Comparison of ENCODE assay signal across 9 cellular contexts in genomic region chr6:36609582-36609981, GRCh38. TPM values are rescaled to one million over a fixed set of nuclear protein-coding genes. Genes with fewer than 3 reads are reported as not detected.
DNase-seq lines count a peak whose midpoint lies in the region; ATAC-seq and TF ChIP-seq lines count a peak whose summit lies in the region.
"Had no signal": no experiment of that assay in that cellular context is flagged by ENCODE, and none has a peak within 500 bp of the region (broad histone marks: within the 10 kb centered on the region; RNA-seq: fewer than 3 reads in every experiment).

No MANE protein-coding gene starts in this region.

- TF ChIP-seq CTCF in PC-9 (conservative IDR thresholded peaks at IDR 0.05) (no peak), endothelial cell (IDR thresholded peaks at IDR 0.05; ENCODE audit: unreplicated experiment) (no peak), psoas muscle (IDR thresholded peaks at IDR 0.05) (no peak)

- POLR2A ChIA-PET in PC-9 (lab: Charles Lee; ENCODE audit: unreplicated experiment) (no interaction called here), HEK293T (lab: Yijun Ruan, JAX) (interaction anchor here (1.5 to 2.2 kb wide), 2 partner anchors 11 to 186 kb away, joined by 3 to 10 read pairs; no protein-coding TSS in a partner anchor)

- 95 to 99% (median 99%) methylated on average over 3 of the region's 3 CpGs for WGBS in psoas muscle, 3 donors

- H3K36me3 ChIP-seq in PC-9 (ENCODE audit: low read depth) (peaks cover 31% of the 10 kb centered on the region), psoas muscle (ENCODE audit: insufficient read depth in 1 of 2, low read depth in 1 of 2) (peaks cover 8 to 83% of the 10 kb centered on the region in 2 donors)

- H3K4me1 ChIP-seq in PC-9 (replicated peaks; ENCODE audit: insufficient read depth) (0 out of 2 replicates have a peak, but pooled peaks cover 4% of the 10 kb centered on the region), psoas muscle (peaks cover 49% of the 10 kb centered on the region)

- DNase-seq in PC-9 (no peak), endothelial cell (ENCODE audit: low spot score) (no peak), psoas muscle (no peak), HEK293T (ENCODE audit: extremely low spot score) (no peak), substantia nigra (lab: John Stamatoyannopoulos, UW) (no peak), NCI-H2171 (lab: John Stamatoyannopoulos, UW) (no peak)
- DNase-seq: activated T-cell treated with anti-CD3 and anti-CD28 coated beads, Interleukin-2, amount 50 U/mL, for 4 hours; effector CD4-positive, alpha-beta T cell had no signal

- peaks cover 15% of the 10 kb centered on the region for H3K79me2 ChIP-seq in PC-9 (ENCODE audit: low read depth)

- H3K9me3 Mint-ChIP-seq in endothelial cell (ENCODE audit: unreplicated experiment) = no peaks in the 10 kb centered on the region
- H3K9me3 Mint-ChIP-seq: activated T-cell treated with anti-CD3 and anti-CD28 coated beads, Interleukin-2, amount 50 U/mL, for 4 hours had no signal

- peaks cover 96% of the 10 kb centered on the region for H3F3A ChIP-seq in PC-9 (ENCODE audit: insufficient read depth, low read depth)

- H3K27me3 ChIP-seq in PC-9 (ENCODE audit: insufficient read depth, low read depth) = no peaks in the 10 kb centered on the region
- no peaks in the 10 kb centered on the region for H3K27me3 ChIP-seq in psoas muscle (ENCODE audit: insufficient read depth in 3 of 3, low read length in 2 of 3)

- peak overlapping the region; percentile 25 for H3K4me3 Mint-ChIP-seq in endothelial cell (ENCODE audit: unreplicated experiment)
- H3K4me3 Mint-ChIP-seq: activated T-cell treated with anti-CD3 and anti-CD28 coated beads, Interleukin-2, amount 50 U/mL, for 4 hours had no signal

- H3K4me3 ChIP-seq in PC-9 (no peak overlapping the region), psoas muscle (no peak overlapping the region)

- peaks cover 4% of the 10 kb centered on the region for H3K27me3 Mint-ChIP-seq in endothelial cell (ENCODE audit: unreplicated experiment)

- peak; percentile 19 for TF ChIP-seq POLR2A in GM15510 (IDR thresholded peaks at IDR 0.05; ENCODE audit: borderline replicate concordance, extremely low read depth, insufficient read length)

- no TSS peak for BruUV-seq in PC-9 (replicated peaks; lab: Mats Ljungman, UMichigan)

- peak in 1 of 4 donors; percentile 2 for ATAC-seq in psoas muscle
- ATAC-seq: activated T-cell treated with anti-CD3 and anti-CD28 coated beads, Interleukin-2, amount 50 U/mL, for 4 hours had no signal

- no peak overlapping the region for H2AFZ ChIP-seq in PC-9

- peaks cover 37% of the 10 kb centered on the region for H3K36me3 Mint-ChIP-seq in endothelial cell (ENCODE audit: low read depth, unreplicated experiment)

- CTCF ChIA-PET in PC-9 (lab: Charles Lee) (interaction anchor here (0.6 kb wide), 3 partner anchors 56 to 97 kb away, joined by 3 to 6 read pairs (median 5); no protein-coding TSS in a partner anchor), HEK293T (lab: Yijun Ruan, JAX) (interaction anchor here (0.7 kb wide), 1 partner anchor 81 kb away, joined by 6 read pairs; no protein-coding TSS in a partner anchor)

- H3K9me3 ChIP-seq in PC-9 (ENCODE audit: insufficient read depth, low read depth) (no peaks in the 10 kb centered on the region), psoas muscle (no peaks in the 10 kb centered on the region)

- intact Hi-C loops in PC-9 (cut with micrococcal nuclease; ENCODE audit: unreplicated experiment) = no loop called here
- intact Hi-C loops in psoas muscle (cut with DNase I) = no loop called here

- H3K9me2 ChIP-seq in PC-9 (ENCODE audit: insufficient read depth) = no peaks in the 10 kb centered on the region

- peak overlapping the region; percentile 42 for H3K27ac Mint-ChIP-seq in endothelial cell (ENCODE audit: unreplicated experiment)

- peaks cover 49% of the 10 kb centered on the region for H4K20me1 ChIP-seq in PC-9 (ENCODE audit: insufficient read depth)

- 0 out of 2 replicates have a peak overlapping the region, but pooled peaks have one; percentile 3 for H3K27ac ChIP-seq in PC-9
- peak overlapping the region; percentile 76 for H3K27ac ChIP-seq in psoas muscle
- no peak overlapping the region for H3K27ac ChIP-seq in substantia nigra (ENCODE audit: low read depth, low read length, poor library complexity, severe bottlenecking)

- peaks cover 2% of the 10 kb centered on the region for H3K4me1 Mint-ChIP-seq in endothelial cell (ENCODE audit: unreplicated experiment)

- H3K4me2 ChIP-seq in PC-9 = no peak overlapping the region

TF ChIP-seq in HEK293T, 16 proteins besides CTCF, POLR2A, EP300 and RAD21:
- TF ChIP-seq LEF1 (IDR thresholded peaks at IDR 0.05; ENCODE audit: borderline replicate concordance) (no peak), FOXM1 (IDR thresholded peaks at IDR 0.05; ENCODE audit: borderline replicate concordance) (no peak), SUZ12 (IDR thresholded peaks at IDR 0.05) (no peak), ELF4 (IDR thresholded peaks at IDR 0.05) (no peak), FOXK2 (IDR thresholded peaks at IDR 0.05) (no peak), SP1 (IDR thresholded peaks at IDR 0.05) (no peak), HDGF (IDR thresholded peaks at IDR 0.05; ENCODE audit: borderline replicate concordance) (no peak), BHLHE40 (IDR thresholded peaks at IDR 0.05; ENCODE audit: borderline replicate concordance) (no peak), NFRKB (IDR thresholded peaks at IDR 0.05) (no peak), TARDBP (IDR thresholded peaks at IDR 0.05) (no peak)

RNA-seq across cellular contexts. Expression of gene SRSF3, which starts 15.4 kb away (rescaled TPM):
- 278 and 282 TPM in 2 replicates for total RNA-seq in PC-9 (2021)
- total RNA-seq in endothelial cell (ENCODE audit: unreplicated experiment) = 289 TPM
- total RNA-seq in psoas muscle = 100 to 1,000 TPM in 2 of 4 donors, 10 to 100 TPM in 2; 64.6 to 182 (median 125) TPM
- polyA plus RNA-seq in psoas muscle = 100 to 1,000 TPM; 109 to 267 (median 176) TPM
